ENCODE assay signal across 37 cellular contexts in the genomic region with DNA sequence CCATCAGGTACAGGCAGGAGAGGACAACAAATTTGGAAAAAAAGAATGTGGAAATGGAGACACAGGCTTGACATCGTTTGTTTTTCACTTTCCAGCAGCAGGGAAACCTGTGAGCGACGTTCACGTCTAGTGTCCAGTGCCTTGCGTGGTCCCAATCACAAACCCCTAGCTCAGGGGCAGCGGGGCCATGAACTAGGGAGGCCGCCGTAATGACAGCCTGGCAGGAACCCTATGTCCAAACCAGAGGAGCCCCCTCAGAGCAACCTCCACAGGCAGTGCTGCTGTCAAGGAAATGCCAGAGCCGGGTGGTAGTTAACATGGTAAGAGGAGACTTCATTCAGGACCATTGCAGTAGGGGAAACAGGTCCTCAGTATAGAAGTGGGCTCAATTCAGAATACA.
"Had no signal": no experiment of that assay in that cellular context is flagged by ENCODE, and none has a peak within 500 bp of the region (broad histone marks: within the 10 kb centered on the region; RNA-seq: fewer than 3 reads in every experiment).

No MANE protein-coding gene starts in this region.

- H3K4me3 Mint-ChIP-seq: activated CD4-positive, alpha-beta memory T cell treated with anti-CD3 and anti-CD28 coated beads, Interleukin-2, amount 10 ng/mL, durations not matched to agents 7 days and 5 days; activated CD4-positive, alpha-beta T cell treated with anti-CD3 and anti-CD28 coated beads for 36 hours; activated CD4-positive, alpha-beta T cell treated with anti-CD3 and anti-CD28 coated beads, Interleukin-2, amount 10 ng/mL, durations not matched to agents 7 days and 5 days; activated CD8-positive, alpha-beta T cell treated with anti-CD3 and anti-CD28 coated beads, Interleukin-2, amount 10 ng/mL, durations not matched to agents 7 days and 5 days; activated naive CD4-positive, alpha-beta T cell treated with anti-CD3 and anti-CD28 coated beads, Interleukin-2, amount 10 ng/mL, durations not matched to agents 7 days and 5 days; activated naive CD4-positive, alpha-beta T cell treated with anti-CD3 and anti-CD28 coated beads, Interleukin-2, amount 50 U/mL, for 24 hours; activated naive CD8-positive, alpha-beta T cell; activated naive CD8-positive, alpha-beta T cell treated with anti-CD3 and anti-CD28 coated beads, Interleukin-2, amount 10 ng/mL, durations not matched to agents 7 days and 5 days; activated naive CD8-positive, alpha-beta T cell treated with anti-CD3 and anti-CD28 coated beads, Interleukin-2, amount 50 U/mL, for 24 hours; activated T-cell treated with anti-CD3 and anti-CD28 coated beads, Interleukin-2, amount 50 U/mL, for 24 hours; brain; central memory CD8-positive, alpha-beta T cell; T-helper 1 cell treated with Interleukin-12 subunit alpha and Interleukin-12 subunit beta and Interleukin-4 antibody, amounts not matched to agents 30 μg/mL and 1 μg/mL, for 36 hours; T-helper 2 cell treated with Interferon-gamma antibody and Interleukin-4, amounts not matched to agents 5 μg/mL and 100 μg/mL, for 36 hours; WTC11 had no signal

- H3K4me3 ChIP-seq: ascending aorta, cardiac muscle cell had no signal

- H3K36me3 Mint-ChIP-seq: activated naive CD4-positive, alpha-beta T cell treated with anti-CD3 and anti-CD28 coated beads, Interleukin-2, amount 10 ng/mL, durations not matched to agents 7 days and 5 days; activated naive CD4-positive, alpha-beta T cell treated with anti-CD3 and anti-CD28 coated beads, Interleukin-2, amount 50 U/mL, for 24 hours; activated naive CD8-positive, alpha-beta T cell treated with anti-CD3 and anti-CD28 coated beads, Interleukin-2, amount 10 ng/mL, durations not matched to agents 7 days and 5 days; brain had no signal

- H3K27ac ChIP-seq: ascending aorta, cardiac muscle cell, WERI-Rb-1 had no signal

- H3K27me3 ChIP-seq: ascending aorta, cardiac muscle cell had no signal

- H3K9me3 Mint-ChIP-seq: activated CD4-positive, alpha-beta memory T cell treated with anti-CD3 and anti-CD28 coated beads, Interleukin-2, amount 10 ng/mL, durations not matched to agents 7 days and 5 days; activated naive CD4-positive, alpha-beta T cell treated with anti-CD3 and anti-CD28 coated beads, Interleukin-2, amount 50 U/mL, for 24 hours; activated naive CD8-positive, alpha-beta T cell treated with anti-CD3 and anti-CD28 coated beads, Interleukin-2, amount 50 U/mL, for 24 hours; activated T-cell treated with anti-CD3 and anti-CD28 coated beads, Interleukin-2, amount 50 U/mL, for 24 hours; central memory CD8-positive, alpha-beta T cell had no signal

- H3K27ac Mint-ChIP-seq: activated CD4-positive, alpha-beta memory T cell treated with anti-CD3 and anti-CD28 coated beads, Interleukin-2, amount 10 ng/mL, durations not matched to agents 7 days and 5 days; activated CD4-positive, alpha-beta T cell treated with anti-CD3 and anti-CD28 coated beads for 36 hours; activated CD4-positive, alpha-beta T cell treated with anti-CD3 and anti-CD28 coated beads, Interleukin-2, amount 10 ng/mL, durations not matched to agents 7 days and 5 days; activated CD8-positive, alpha-beta T cell treated with anti-CD3 and anti-CD28 coated beads, Interleukin-2, amount 10 ng/mL, durations not matched to agents 7 days and 5 days; activated naive CD4-positive, alpha-beta T cell treated with anti-CD3 and anti-CD28 coated beads, Interleukin-2, amount 10 ng/mL, durations not matched to agents 7 days and 5 days; activated naive CD4-positive, alpha-beta T cell treated with anti-CD3 and anti-CD28 coated beads, Interleukin-2, amount 50 U/mL, for 24 hours; activated naive CD8-positive, alpha-beta T cell; activated naive CD8-positive, alpha-beta T cell treated with anti-CD3 and anti-CD28 coated beads, Interleukin-2, amount 10 ng/mL, durations not matched to agents 7 days and 5 days; activated naive CD8-positive, alpha-beta T cell treated with anti-CD3 and anti-CD28 coated beads, Interleukin-2, amount 50 U/mL, for 24 hours; activated T-cell treated with anti-CD3 and anti-CD28 coated beads, Interleukin-2, amount 50 U/mL, for 24 hours; activated T-helper 2 cell treated with anti-CD3 and anti-CD28 coated beads, Interferon-gamma antibody, Interleukin-2, Interleukin-4, amounts not matched to agents 10 μg/mL and 5 μg/mL and 100 μg/mL, durations not matched to agents 14 hours and 24 hours and 36 hours; brain; T-helper 1 cell treated with Interleukin-12 subunit alpha and Interleukin-12 subunit beta and Interleukin-4 antibody, amounts not matched to agents 30 μg/mL and 1 μg/mL, for 36 hours; T-helper 2 cell treated with Interferon-gamma antibody and Interleukin-4, amounts not matched to agents 5 μg/mL and 100 μg/mL, for 36 hours; WTC11 had no signal

- H3K36me3 ChIP-seq: ascending aorta, cardiac muscle cell, WERI-Rb-1 had no signal

- H3K9me3 ChIP-seq: ascending aorta had no signal

- ATAC-seq: activated CD4-positive, alpha-beta T cell treated with anti-CD3 and anti-CD28 coated beads for 36 hours; activated CD4-positive, CD25-positive, alpha-beta regulatory T cell treated with anti-CD3 and anti-CD28 coated beads, Interleukin-2, amount 50 U/mL, for 24 hours; activated CD8-positive, alpha-beta T cell treated with anti-CD3 and anti-CD28 coated beads, Interleukin-2, amount 10 ng/mL, durations not matched to agents 7 days and 5 days; activated naive CD8-positive, alpha-beta T cell treated with anti-CD3 and anti-CD28 coated beads, Interleukin-2, amount 50 U/mL, for 24 hours; WTC11 had no signal

- H3K27me3 Mint-ChIP-seq: activated CD4-positive, alpha-beta T cell treated with anti-CD3 and anti-CD28 coated beads for 36 hours; activated naive CD4-positive, alpha-beta T cell treated with anti-CD3 and anti-CD28 coated beads, Interleukin-2, amount 50 U/mL, for 24 hours; activated naive CD8-positive, alpha-beta T cell; activated naive CD8-positive, alpha-beta T cell treated with anti-CD3 and anti-CD28 coated beads, Interleukin-2, amount 50 U/mL, for 24 hours; activated T-cell treated with anti-CD3 and anti-CD28 coated beads, Interleukin-2, amount 50 U/mL, for 24 hours had no signal

- H3K4me1 Mint-ChIP-seq: central memory CD8-positive, alpha-beta T cell had no signal

- DNase-seq: activated CD4-positive, alpha-beta memory T cell treated with anti-CD3 and anti-CD28 coated beads, Interleukin-2, amount 10 ng/mL, durations not matched to agents 7 days and 5 days; activated CD4-positive, alpha-beta T cell treated with anti-CD3 and anti-CD28 coated beads for 1 hour; activated CD4-positive, alpha-beta T cell treated with anti-CD3 and anti-CD28 coated beads for 36 hours; activated CD4-positive, alpha-beta T cell treated with anti-CD3 and anti-CD28 coated beads for 48 hours; activated CD4-positive, alpha-beta T cell treated with anti-CD3 and anti-CD28 coated beads, Interleukin-2, amount 10 ng/mL, durations not matched to agents 7 days and 5 days; activated CD4-positive, alpha-beta T cell treated with anti-CD3 and anti-CD28 coated beads, Interleukin-2, amount 50 U/mL, for 48 hours; activated CD4-positive, CD25-positive, alpha-beta regulatory T cell; activated CD8-positive, alpha-beta memory T cell treated with anti-CD3 and anti-CD28 coated beads, Interleukin-2, amount 50 U/mL, for 48 hours; activated CD8-positive, alpha-beta T cell treated with anti-CD3 and anti-CD28 coated beads, Interleukin-2, amount 10 ng/mL, durations not matched to agents 7 days and 5 days; activated effector memory CD4-positive, alpha-beta T cell treated with Interleukin-2 at 50 U/mL for 16 hours; activated gamma-delta T cell; activated naive CD4-positive, alpha-beta T cell treated with anti-CD3 and anti-CD28 coated beads, Interleukin-2, amount 10 ng/mL, durations not matched to agents 7 days and 5 days; activated naive CD4-positive, alpha-beta T cell treated with Interleukin-2 at 50 U/mL for 16 hours; activated naive CD8-positive, alpha-beta T cell treated with anti-CD3 and anti-CD28 coated beads, Interleukin-2, amount 10 ng/mL, durations not matched to agents 7 days and 5 days; activated naive CD8-positive, alpha-beta T cell treated with anti-CD3 and anti-CD28 coated beads, Interleukin-2, amount 50 U/mL, for 24 hours; activated T-cell treated with anti-CD3 and anti-CD28 coated beads, Interleukin-2, amount 50 U/mL, for 24 hours; activated T-cell treated with anti-CD3 and anti-CD28 coated beads, Interleukin-2, amount 50 U/mL, for 48 hours; amygdala; anterior cingulate cortex; caudate nucleus; cerebellar nuclear complex; SW 1271; T-helper 1 cell; T-helper 2 cell; T-helper 9 cell; WERI-Rb-1 had no signal

- H3K4me1 ChIP-seq: ascending aorta had no signal
